Comparison of ENCODE assay signal across 9 cellular contexts in genomic region chr20:21099653-21100589, GRCh38. TPM values are rescaled to one million over a fixed set of nuclear protein-coding genes. Genes with fewer than 3 reads are reported as not detected.
DNase-seq lines count a peak whose midpoint lies in the region; ATAC-seq and TF ChIP-seq lines count a peak whose summit lies in the region.
"Had no signal": no experiment of that assay in that cellular context is flagged by ENCODE, and none has a peak within 500 bp of the region (broad histone marks: within the 10 kb centered on the region; RNA-seq: fewer than 3 reads in every experiment).

No MANE protein-coding gene starts in this region.

- peaks cover 0 to 93% (median 37%) of the 10 kb centered on the region in 3 donors for H3K27me3 ChIP-seq in psoas muscle (ENCODE audit: insufficient read depth in 3 of 3, low read length in 2 of 3)

- no peak overlapping the region for H3K27ac ChIP-seq in psoas muscle

- DNase-seq in D341Med (ENCODE audit: low spot score) (peak; percentile 56), NCI-H2081 treated with DMSO at 0.1 percent for 48 hours (lab: John Stamatoyannopoulos, UW) (peak; percentile 40), globus pallidus (ENCODE audit: low spot score) (peak; percentile 49), psoas muscle (peak; percentile 30 to 61), iPS-NIHi11 (ENCODE audit: low spot score) (no peak), COLO829 (ENCODE audit: low spot score) (no peak)
- DNase-seq in activated CD8-positive, alpha-beta memory T cell treated with anti-CD3 and anti-CD28 coated beads, Interleukin-2, amount 50 U/mL, for 48 hours = peak; percentile 74

- H3K4me1 ChIP-seq in psoas muscle = peaks cover 33% of the 10 kb centered on the region

- TF ChIP-seq CTCF in psoas muscle (IDR thresholded peaks at IDR 0.05) = no peak

- intact Hi-C loops in psoas muscle (cut with DNase I) = no loop called here

- no peaks in the 10 kb centered on the region for H3K36me3 ChIP-seq in psoas muscle (ENCODE audit: insufficient read depth in 1 of 2, low read depth in 1 of 2)

- H3K9me3 ChIP-seq in psoas muscle = no peaks in the 10 kb centered on the region

- H3K4me3 ChIP-seq in psoas muscle = peak overlapping the region; percentile 66

- WGBS in psoas muscle, 3 donors = 2 to 5% (median 3%) methylated on average over 48 of the region's 48 CpGs

- peak; percentile 48 for ATAC-seq in GM21576 (IDR thresholded peaks at IDR 0.05; ENCODE audit: unreplicated experiment)
- peak in 1 of 4 donors; percentile 21 for ATAC-seq in psoas muscle

RNA-seq across cellular contexts. Expression of gene LINC00237, which starts 6.2 kb away (rescaled TPM):
- total RNA-seq in psoas muscle = not detected
- not detected for polyA plus RNA-seq in psoas muscle
- total RNA-seq: renal cortical epithelial cell had no signal

RNA-seq across cellular contexts. Expression of gene KIZ, which starts 26.0 kb away (rescaled TPM):
- 10 to 100 TPM; 18.6 to 26.2 (median 22.7) TPM for total RNA-seq in psoas muscle
- polyA plus RNA-seq in psoas muscle = 10 to 100 TPM in 2 of 3 donors, 1 to 10 TPM in 1; 4.6 to 17.1 (median 12.9) TPM

Comparison
In these comparisons a context has a peak if more than half of its experiments do, and no peak if none do; other contexts are left out.
1. DNase-seq: peak in D341Med (single experiment), NCI-H2081 treated with DMSO at 0.1 percent for 48 hours (single experiment), activated CD8-positive, alpha-beta memory T cell treated with anti-CD3 and anti-CD28 coated beads, Interleukin-2, amount 50 U/mL, for 48 hours (single experiment), globus pallidus (single experiment) and psoas muscle (2 of 2); none in iPS-NIHi11 (single experiment) and COLO829 (single experiment).